ENCODE assay signal across 9 cellular contexts in the genomic region with DNA sequence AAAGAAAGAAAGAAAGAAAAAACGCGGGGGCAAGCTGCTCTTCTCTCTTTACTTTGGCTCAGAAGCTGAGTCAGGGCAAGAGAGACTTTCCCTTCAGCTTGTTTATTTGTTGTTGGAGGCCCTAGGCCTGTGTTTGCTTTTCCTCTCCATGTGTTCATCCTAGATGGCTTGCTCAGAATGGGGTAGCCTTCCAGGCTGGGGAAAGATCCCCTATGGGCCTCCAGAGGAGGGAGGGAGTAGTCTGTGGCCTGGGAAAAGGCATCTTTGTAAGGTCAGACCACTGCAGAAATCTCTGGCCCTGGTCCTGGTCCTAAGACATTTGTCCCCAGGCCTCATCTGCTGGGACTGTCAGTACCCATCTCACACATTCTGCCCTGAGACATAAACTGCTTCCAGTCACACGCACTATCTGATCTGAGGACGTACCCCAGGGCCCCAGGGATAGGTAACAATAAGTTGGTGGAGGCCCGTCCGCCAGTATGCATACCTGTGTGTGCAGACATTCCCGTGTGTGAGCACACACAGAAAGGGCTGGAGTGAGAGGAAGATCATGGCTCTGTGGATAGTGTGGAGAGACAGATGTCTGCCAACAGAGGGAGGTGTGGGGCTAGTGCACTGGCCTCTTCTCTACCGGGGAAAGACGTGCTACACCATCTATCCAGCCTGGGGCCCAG. TPM values are rescaled to one million over a fixed set of nuclear protein-coding genes. Genes with fewer than 3 reads are reported as not detected.
DNase-seq lines count a peak whose midpoint lies in the region; ATAC-seq, FAIRE-seq and TF ChIP-seq lines count a peak whose summit lies in the region.
"Had no signal": no experiment of that assay in that cellular context is flagged by ENCODE, and none has a peak within 500 bp of the region (broad histone marks: within the 10 kb centered on the region; RNA-seq: fewer than 3 reads in every experiment).

No MANE protein-coding gene starts in this region.

- no peak for TF ChIP-seq EP300 in Ishikawa (IDR thresholded peaks at IDR 0.05; ENCODE audit: borderline replicate concordance)

- no peaks in the 10 kb centered on the region for H3K9me3 Mint-ChIP-seq in MCF 10A (ENCODE audit: unreplicated experiment)

- no peak for FAIRE-seq in kidney (lab: Jason Lieb, UNC)
- FAIRE-seq: A204.1 had no signal

- POLR2A ChIA-PET in MCF 10A (lab: Yijun Ruan, JAX), result interaction anchor here (11.2 to 16.6 kb wide), 2 partner anchors 23 to 33 kb away, joined by 261 to 493 read pairs; no protein-coding TSS in a partner anchor

- no peak overlapping the region for H3K4me3 ChIP-seq in kidney (ENCODE audit: low read length in 2 of 2)

- H3K27ac ChIP-seq in kidney (ENCODE audit: low read depth in 2 of 2, low read length in 2 of 2), result no peak overlapping the region

- TF ChIP-seq RAD21 in Ishikawa (IDR thresholded peaks at IDR 0.05; ENCODE audit: low read depth), result peak; percentile 91

- H3K4me1 Mint-ChIP-seq in MCF 10A (ENCODE audit: insufficient read depth, unreplicated experiment), result peaks cover 15% of the 10 kb centered on the region

- intact Hi-C loops in MCF 10A (cut with micrococcal nuclease), result loop anchor here (1.0 kb wide), 4 partner anchors 32 to 166 kb away; no protein-coding TSS in a partner anchor
- intact Hi-C loops in kidney (cut with DNase I), result no loop called here

- H3K36me3 ChIP-seq in kidney (ENCODE audit: control insufficient read depth in 1 of 2, insufficient read depth in 2 of 2, low read length in 2 of 2), result no peaks in the 10 kb centered on the region

- H3K27ac Mint-ChIP-seq in MCF 10A (ENCODE audit: low read depth, unreplicated experiment), result no peak overlapping the region

- DNase-seq in DMS79 treated with DMSO at 0.1 percent for 48 hours (lab: John Stamatoyannopoulos, UW) (peak; percentile 4), DMS79 (lab: John Stamatoyannopoulos, UW) (no peak), T-helper 1 cell (peak in 3 of 5 donors; percentile 11 to 62 (median 25)), MCF 10A (ENCODE audit: unreplicated experiment) (peak; percentile 80), kidney (no peak)
- peak in 2 of 3 experiments; percentile 28 to 32 for DNase-seq in stimulated activated CD4-positive, alpha-beta T cell treated with anti-CD3 and anti-CD28 coated beads, TNF-alpha, amount 100 ng/mL, for 24 hours (ENCODE audit: low read depth in 3 of 3)

- CTCF ChIA-PET in MCF 10A (lab: Yijun Ruan, JAX), result interaction anchor here (0.6 to 19.8 kb wide), 33 partner anchors 10 to 536 kb away, joined by 3 to 372 read pairs (median 5); a partner anchor contains a TSS

- H3K9ac ChIP-seq in kidney (ENCODE audit: low read length in 2 of 2), result no peak overlapping the region

- no peak overlapping the region for H3K4me3 Mint-ChIP-seq in MCF 10A (ENCODE audit: unreplicated experiment)

- TF ChIP-seq CTCF in MCF 10A (IDR thresholded peaks at IDR 0.05; ENCODE audit: unreplicated experiment) (peak; percentile 77), kidney (IDR thresholded peaks at IDR 0.05; ENCODE audit: borderline replicate concordance, extremely low read depth, insufficient read depth) (peak; percentile 56)

- H3K4me1 ChIP-seq in kidney (ENCODE audit: control insufficient read depth in 1 of 2, insufficient read depth in 1 of 2, low read depth in 1 of 2, low read length in 2 of 2), result peaks cover 0 to 2% of the 10 kb centered on the region in 2 donors

- H3K9me3 ChIP-seq in kidney (ENCODE audit: control insufficient read depth in 1 of 2, low read length in 2 of 2), result no peaks in the 10 kb centered on the region

- H3K36me3 Mint-ChIP-seq in MCF 10A (ENCODE audit: insufficient read depth, unreplicated experiment), result peaks cover 6% of the 10 kb centered on the region

- no peak for ATAC-seq in GM18858 (IDR thresholded peaks at IDR 0.05; ENCODE audit: unreplicated experiment)

- BruUV-seq in MCF 10A (replicated peaks; lab: Mats Ljungman, UMichigan), result no TSS peak

- no peaks in the 10 kb centered on the region for H3K27me3 Mint-ChIP-seq in MCF 10A (ENCODE audit: insufficient read depth, unreplicated experiment)

TF ChIP-seq in Ishikawa, 13 proteins besides CTCF, POLR2A, EP300 and RAD21:
- no peak for TF ChIP-seq NFIC (IDR thresholded peaks at IDR 0.05)
- TF ChIP-seq, protein P1, sequence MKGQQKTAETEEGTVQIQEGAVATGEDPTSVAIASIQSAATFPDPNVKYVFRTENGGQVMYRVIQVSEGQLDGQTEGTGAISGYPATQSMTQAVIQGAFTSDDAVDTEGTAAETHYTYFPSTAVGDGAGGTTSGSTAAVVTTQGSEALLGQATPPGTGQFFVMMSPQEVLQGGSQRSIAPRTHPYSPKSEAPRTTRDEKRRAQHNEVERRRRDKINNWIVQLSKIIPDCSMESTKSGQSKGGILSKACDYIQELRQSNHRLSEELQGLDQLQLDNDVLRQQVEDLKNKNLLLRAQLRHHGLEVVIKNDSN (IDR thresholded peaks at IDR 0.05), result no peak
- TF ChIP-seq, protein P2, sequence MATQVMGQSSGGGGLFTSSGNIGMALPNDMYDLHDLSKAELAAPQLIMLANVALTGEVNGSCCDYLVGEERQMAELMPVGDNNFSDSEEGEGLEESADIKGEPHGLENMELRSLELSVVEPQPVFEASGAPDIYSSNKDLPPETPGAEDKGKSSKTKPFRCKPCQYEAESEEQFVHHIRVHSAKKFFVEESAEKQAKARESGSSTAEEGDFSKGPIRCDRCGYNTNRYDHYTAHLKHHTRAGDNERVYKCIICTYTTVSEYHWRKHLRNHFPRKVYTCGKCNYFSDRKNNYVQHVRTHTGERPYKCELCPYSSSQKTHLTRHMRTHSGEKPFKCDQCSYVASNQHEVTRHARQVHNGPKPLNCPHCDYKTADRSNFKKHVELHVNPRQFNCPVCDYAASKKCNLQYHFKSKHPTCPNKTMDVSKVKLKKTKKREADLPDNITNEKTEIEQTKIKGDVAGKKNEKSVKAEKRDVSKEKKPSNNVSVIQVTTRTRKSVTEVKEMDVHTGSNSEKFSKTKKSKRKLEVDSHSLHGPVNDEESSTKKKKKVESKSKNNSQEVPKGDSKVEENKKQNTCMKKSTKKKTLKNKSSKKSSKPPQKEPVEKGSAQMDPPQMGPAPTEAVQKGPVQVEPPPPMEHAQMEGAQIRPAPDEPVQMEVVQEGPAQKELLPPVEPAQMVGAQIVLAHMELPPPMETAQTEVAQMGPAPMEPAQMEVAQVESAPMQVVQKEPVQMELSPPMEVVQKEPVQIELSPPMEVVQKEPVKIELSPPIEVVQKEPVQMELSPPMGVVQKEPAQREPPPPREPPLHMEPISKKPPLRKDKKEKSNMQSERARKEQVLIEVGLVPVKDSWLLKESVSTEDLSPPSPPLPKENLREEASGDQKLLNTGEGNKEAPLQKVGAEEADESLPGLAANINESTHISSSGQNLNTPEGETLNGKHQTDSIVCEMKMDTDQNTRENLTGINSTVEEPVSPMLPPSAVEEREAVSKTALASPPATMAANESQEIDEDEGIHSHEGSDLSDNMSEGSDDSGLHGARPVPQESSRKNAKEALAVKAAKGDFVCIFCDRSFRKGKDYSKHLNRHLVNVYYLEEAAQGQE (IDR thresholded peaks at IDR 0.05; ENCODE audit: low read depth), result no peak
- no peak for TF ChIP-seq ZBTB7A (IDR thresholded peaks at IDR 0.05; ENCODE audit: low read depth)
- TF ChIP-seq FOXM1 (IDR thresholded peaks at IDR 0.05; ENCODE audit: borderline replicate concordance, low read depth), result no peak
- no peak for TF ChIP-seq CEBPB (IDR thresholded peaks at IDR 0.05)
- TF ChIP-seq TAF1 (IDR thresholded peaks at IDR 0.05; ENCODE audit: low read depth), result no peak
- TF ChIP-seq TEAD4 (IDR thresholded peaks at IDR 0.05), result no peak; the same call in 1 of the 2 replicates
TF ChIP-seq in Ishikawa: peak in this region for 0.

RNA-seq across cellular contexts. Expression of a gene that starts 4.9 kb away (rescaled TPM):
- 101 and 179 TPM in 2 replicates for total RNA-seq in MCF 10A (2022)
- total RNA-seq in kidney, result 8.7 TPM
- polyA plus RNA-seq in kidney (ENCODE audit: insufficient read depth, low read depth, low replicate concordance), result 10.7 TPM

RNA-seq across cellular contexts. Expression of a gene that starts 12.1 kb away (rescaled TPM):
- total RNA-seq in MCF 10A (2022) (not detected in 2 replicates), kidney (not detected)
- 0.17 TPM for polyA plus RNA-seq in kidney (ENCODE audit: insufficient read depth, low read depth, low replicate concordance)

RNA-seq across cellular contexts. Expression of a gene that starts 55.6 kb away (rescaled TPM):
- total RNA-seq in MCF 10A (2022) (86.7 and 98.4 TPM in 2 replicates), kidney (31.8 TPM)
- 56.3 TPM for polyA plus RNA-seq in kidney (ENCODE audit: insufficient read depth, low read depth, low replicate concordance)

Comparison
In these comparisons a context has a peak if more than half of its experiments do, and no peak if none do; other contexts are left out.
1. DNase-seq: peak in DMS79 treated with DMSO at 0.1 percent for 48 hours (single experiment), T-helper 1 cell (3 of 5), MCF 10A (single experiment) and stimulated activated CD4-positive, alpha-beta T cell treated with anti-CD3 and anti-CD28 coated beads, TNF-alpha, amount 100 ng/mL, for 24 hours (2 of 3); none in DMS79 (single experiment) and kidney (single experiment).
2. RNA of a gene that starts 4.9 kb away (total RNA-seq): 101 to 179 TPM in MCF 10A; 8.7 TPM in kidney (single experiment); every median in the first group is over 10 times any median in the second.